Comparison of ENCODE assay signal across 1 cellular context in the genomic region with DNA sequence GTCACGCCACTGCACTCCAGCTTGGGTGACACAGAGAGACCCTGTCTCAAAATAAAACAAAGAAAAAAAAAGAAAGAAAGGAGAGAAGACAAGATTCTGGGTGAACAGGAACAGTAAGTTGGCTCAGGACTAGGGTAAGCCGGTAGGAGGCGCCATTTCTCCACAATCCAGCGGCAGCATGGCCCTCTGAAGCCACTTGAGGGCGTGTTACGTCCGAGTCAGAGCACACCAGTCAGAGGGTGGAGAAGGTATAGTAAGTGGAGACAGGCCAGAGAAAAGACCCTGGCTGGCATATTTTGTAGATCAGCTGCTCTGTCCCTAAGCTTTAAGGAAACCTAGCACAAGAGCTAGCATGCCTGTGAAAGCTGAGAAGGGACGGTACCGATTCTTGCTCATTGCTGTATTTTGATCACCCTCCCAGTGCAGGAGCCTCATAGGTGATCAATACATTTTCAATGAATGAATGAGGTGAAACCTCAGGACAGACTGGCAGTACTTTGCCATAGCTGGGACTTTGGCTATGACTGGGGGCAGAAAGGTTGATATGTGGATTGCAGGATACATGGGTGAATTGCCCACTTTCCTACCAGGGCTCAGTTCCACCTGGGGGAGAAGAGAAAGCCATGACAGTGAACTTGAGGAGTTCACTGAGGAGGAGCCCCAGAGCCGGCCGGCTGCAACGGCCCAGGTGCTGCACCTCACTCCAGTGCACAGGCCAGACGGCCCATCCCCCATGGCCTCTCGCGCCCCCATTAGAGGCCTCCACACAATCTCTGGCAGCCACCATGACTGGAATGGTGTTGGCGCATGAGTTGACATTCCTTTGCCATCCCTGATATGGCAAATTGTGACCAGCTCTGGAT.
A peak's percentile ranks its signal among the peaks of the same experiment; 100 is the strongest.
TF ChIP-seq lines count a peak whose summit lies in the region.

No MANE protein-coding gene starts in this region.

TF ChIP-seq in IMR-90, 13 proteins besides CTCF, POLR2A, EP300 and RAD21:
- TF ChIP-seq NFE2L2 (IDR thresholded peaks at IDR 0.05; ENCODE audit: low read depth, low read length) (no peak), MAZ (IDR thresholded peaks at IDR 0.05; ENCODE audit: borderline replicate concordance, low read depth, low read length) (peak; percentile 38; the same call in 1 of the 2 replicates), SMC3 (IDR thresholded peaks at IDR 0.05; ENCODE audit: low read depth, low read length) (peak; percentile 100)
